In genomic region chr15:92101706-92102434, GRCh38 we compare ENCODE assay signal across 11 cellular contexts.
DNase-seq lines count a peak whose midpoint lies in the region; ATAC-seq lines count a peak whose summit lies in the region.
"Had no signal": no experiment of that assay in that cellular context is flagged by ENCODE, and none has a peak within 500 bp of the region (broad histone marks: within the 10 kb centered on the region; RNA-seq: fewer than 3 reads in every experiment).

No MANE protein-coding gene starts in this region.

- peak; percentile 55 for ATAC-seq in GM21737 (IDR thresholded peaks at IDR 0.05; ENCODE audit: unreplicated experiment)
- ATAC-seq in HG03575 (IDR thresholded peaks at IDR 0.05; ENCODE audit: extremely low read depth, insufficient number of reproducible peaks, low FRiP score, unreplicated experiment), result peak; percentile 46
- ATAC-seq in HG03139 (IDR thresholded peaks at IDR 0.05; ENCODE audit: unreplicated experiment), result no peak
- ATAC-seq in GM18520 (IDR thresholded peaks at IDR 0.05; ENCODE audit: unreplicated experiment), result no peak
- ATAC-seq: K562 had no signal

- peak; percentile 13 for DNase-seq in NCI-H146 treated with DMSO at 0.1 percent for 48 hours (lab: John Stamatoyannopoulos, UW; ENCODE audit: unreplicated experiment)
- no peak for DNase-seq in NCI-H146 (lab: John Stamatoyannopoulos, UW)
- peak; percentile 16 for DNase-seq in kidney tubule cell (ENCODE audit: low spot score)
- no peak for DNase-seq in SHP77 treated with DMSO at 0.1 percent for 48 hours (lab: John Stamatoyannopoulos, UW)
- DNase-seq: activated effector memory CD4-positive, alpha-beta T cell treated with Interleukin-2 at 50 U/mL for 16 hours; NCI-H446 treated with DMSO at 0.1 percent for 48 hours had no signal

Comparison
In these comparisons a context has a peak if more than half of its experiments do, and no peak if none do; other contexts are left out.
1. DNase-seq: peak in NCI-H146 treated with DMSO at 0.1 percent for 48 hours (single experiment) and kidney tubule cell (single experiment); none in NCI-H146 (single experiment) and SHP77 treated with DMSO at 0.1 percent for 48 hours (single experiment).
2. ATAC-seq: peak in GM21737 (single experiment) and HG03575 (single experiment); none in HG03139 (single experiment) and GM18520 (single experiment).